Comparison of ENCODE assay signal across 29 cellular contexts in the genomic region with DNA sequence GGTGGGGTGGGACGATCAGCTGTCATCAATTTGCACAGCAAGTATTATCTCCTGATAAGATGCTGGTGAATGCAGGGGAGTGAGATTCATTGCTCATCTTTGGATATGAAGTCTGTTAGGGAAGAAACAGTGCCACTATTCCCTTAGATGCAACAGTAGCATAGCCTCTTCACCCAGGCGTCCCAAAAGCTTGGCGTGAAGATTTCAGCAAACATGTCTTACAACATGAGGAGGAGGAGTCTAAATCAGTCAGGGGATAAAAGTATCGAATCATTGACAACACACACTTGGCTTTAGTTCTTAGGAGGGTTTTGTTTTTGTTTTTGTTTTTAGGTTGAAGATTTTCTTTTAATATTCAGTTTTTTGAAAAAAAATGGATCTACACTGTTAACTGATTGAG.
"Had no signal": no experiment of that assay in that cellular context is flagged by ENCODE, and none has a peak within 500 bp of the region (broad histone marks: within the 10 kb centered on the region; RNA-seq: fewer than 3 reads in every experiment).

No MANE protein-coding gene starts in this region.

- H3K27ac Mint-ChIP-seq: activated CD4-positive, alpha-beta T cell treated with anti-CD3 and anti-CD28 coated beads for 36 hours; activated CD4-positive, alpha-beta T cell treated with anti-CD3 and anti-CD28 coated beads, Interleukin-2, amount 10 ng/mL, durations not matched to agents 7 days and 5 days; activated CD8-positive, alpha-beta T cell treated with anti-CD3 and anti-CD28 coated beads, Interleukin-2, amount 10 ng/mL, durations not matched to agents 7 days and 5 days; activated naive CD4-positive, alpha-beta T cell treated with anti-CD3 and anti-CD28 coated beads, Interleukin-2, amount 50 U/mL, for 24 hours; activated T-cell treated with anti-CD3 and anti-CD28 coated beads, Interleukin-2, amount 50 U/mL, for 24 hours; activated T-helper 2 cell treated with anti-CD3 and anti-CD28 coated beads, Interferon-gamma antibody, Interleukin-2, Interleukin-4, amounts not matched to agents 10 μg/mL and 5 μg/mL and 100 μg/mL, durations not matched to agents 14 hours and 24 hours and 36 hours; T-helper 1 cell treated with Interleukin-12 subunit alpha and Interleukin-12 subunit beta and Interleukin-4 antibody, amounts not matched to agents 30 μg/mL and 1 μg/mL, for 36 hours; T-helper 2 cell treated with Interferon-gamma antibody and Interleukin-4, amounts not matched to agents 5 μg/mL and 100 μg/mL, for 36 hours had no signal

- FAIRE-seq: astrocyte, TTC549 had no signal

- H3K4me3 Mint-ChIP-seq: activated CD4-positive, alpha-beta T cell treated with anti-CD3 and anti-CD28 coated beads for 36 hours; activated CD4-positive, alpha-beta T cell treated with anti-CD3 and anti-CD28 coated beads, Interleukin-2, amount 10 ng/mL, durations not matched to agents 7 days and 5 days; activated CD8-positive, alpha-beta T cell treated with anti-CD3 and anti-CD28 coated beads, Interleukin-2, amount 10 ng/mL, durations not matched to agents 7 days and 5 days; activated naive CD4-positive, alpha-beta T cell treated with anti-CD3 and anti-CD28 coated beads, Interleukin-2, amount 50 U/mL, for 24 hours; activated T-cell treated with anti-CD3 and anti-CD28 coated beads, Interleukin-2, amount 50 U/mL, for 24 hours; T-helper 1 cell treated with Interleukin-12 subunit alpha and Interleukin-12 subunit beta and Interleukin-4 antibody, amounts not matched to agents 30 μg/mL and 1 μg/mL, for 36 hours; T-helper 2 cell treated with Interferon-gamma antibody and Interleukin-4, amounts not matched to agents 5 μg/mL and 100 μg/mL, for 36 hours had no signal

- H3K36me3 ChIP-seq: adrenal gland, breast epithelium had no signal

- H3K9me3 ChIP-seq: adrenal gland, body of pancreas, breast epithelium, SJSA1, SK-N-SH had no signal

- H3K27ac ChIP-seq: adrenal gland, body of pancreas, breast epithelium, SJSA1 had no signal

- H3K9me3 Mint-ChIP-seq: activated CD4-positive, alpha-beta T cell treated with anti-CD3 and anti-CD28 coated beads, Interleukin-2, amount 10 ng/mL, durations not matched to agents 7 days and 5 days; activated naive CD4-positive, alpha-beta T cell treated with anti-CD3 and anti-CD28 coated beads, Interleukin-2, amount 50 U/mL, for 24 hours; activated T-cell treated with anti-CD3 and anti-CD28 coated beads, Interleukin-2, amount 50 U/mL, for 24 hours; activated T-helper 2 cell treated with anti-CD3 and anti-CD28 coated beads, Interferon-gamma antibody, Interleukin-2, Interleukin-4, amounts not matched to agents 10 μg/mL and 5 μg/mL and 100 μg/mL, durations not matched to agents 14 hours and 24 hours and 36 hours; T-helper 1 cell treated with Interleukin-12 subunit alpha and Interleukin-12 subunit beta and Interleukin-4 antibody, amounts not matched to agents 30 μg/mL and 1 μg/mL, for 36 hours; T-helper 2 cell treated with Interferon-gamma antibody and Interleukin-4, amounts not matched to agents 5 μg/mL and 100 μg/mL, for 36 hours had no signal

- H3K4me3 ChIP-seq: adrenal gland, body of pancreas, breast epithelium, SJSA1 had no signal

- H3K4me1 ChIP-seq: breast epithelium, SJSA1 had no signal

- DNase-seq: activated CD4-positive, alpha-beta T cell treated with anti-CD3 and anti-CD28 coated beads for 36 hours; activated CD4-positive, alpha-beta T cell treated with anti-CD3 and anti-CD28 coated beads, Interleukin-2, amount 10 ng/mL, durations not matched to agents 7 days and 5 days; activated CD4-positive, alpha-beta T cell treated with anti-CD3 and anti-CD28 coated beads, Interleukin-2, amount 50 U/mL, for 48 hours; activated CD8-positive, alpha-beta T cell treated with anti-CD3 and anti-CD28 coated beads, Interleukin-2, amount 10 ng/mL, durations not matched to agents 7 days and 5 days; activated gamma-delta T cell; activated naive CD4-positive, alpha-beta T cell treated with Interleukin-2 at 50 U/mL for 16 hours; activated T-cell treated with anti-CD3 and anti-CD28 coated beads, Interleukin-2, amount 50 U/mL, for 24 hours; adrenal gland; body of pancreas; NCI-H1105; NCI-H1417 treated with DMSO at 0.1 percent for 48 hours; NCI-H1694; NCI-H1930; NCI-H2081 treated with DMSO at 0.1 percent for 48 hours; NCI-H226; NCI-H524 treated with DMSO at 0.1 percent for 48 hours; RPMI8226; SHP77 treated with DMSO at 0.1 percent for 48 hours; SK-N-SH had no signal

- H3K27me3 ChIP-seq: adrenal gland, body of pancreas, breast epithelium, SJSA1 had no signal

- H3K27me3 Mint-ChIP-seq: activated CD4-positive, alpha-beta T cell treated with anti-CD3 and anti-CD28 coated beads for 36 hours; activated CD4-positive, alpha-beta T cell treated with anti-CD3 and anti-CD28 coated beads, Interleukin-2, amount 10 ng/mL, durations not matched to agents 7 days and 5 days; activated naive CD4-positive, alpha-beta T cell treated with anti-CD3 and anti-CD28 coated beads, Interleukin-2, amount 50 U/mL, for 24 hours; activated T-cell treated with anti-CD3 and anti-CD28 coated beads, Interleukin-2, amount 50 U/mL, for 24 hours had no signal

- ATAC-seq: activated CD4-positive, alpha-beta T cell treated with anti-CD3 and anti-CD28 coated beads for 36 hours; activated CD4-positive, CD25-positive, alpha-beta regulatory T cell treated with anti-CD3 and anti-CD28 coated beads, Interleukin-2, amount 50 U/mL, for 24 hours; activated CD8-positive, alpha-beta T cell treated with anti-CD3 and anti-CD28 coated beads, Interleukin-2, amount 10 ng/mL, durations not matched to agents 7 days and 5 days; body of pancreas; Panc1 had no signal
